ENCODE assay signal across 8 cellular contexts in the genomic region with DNA sequence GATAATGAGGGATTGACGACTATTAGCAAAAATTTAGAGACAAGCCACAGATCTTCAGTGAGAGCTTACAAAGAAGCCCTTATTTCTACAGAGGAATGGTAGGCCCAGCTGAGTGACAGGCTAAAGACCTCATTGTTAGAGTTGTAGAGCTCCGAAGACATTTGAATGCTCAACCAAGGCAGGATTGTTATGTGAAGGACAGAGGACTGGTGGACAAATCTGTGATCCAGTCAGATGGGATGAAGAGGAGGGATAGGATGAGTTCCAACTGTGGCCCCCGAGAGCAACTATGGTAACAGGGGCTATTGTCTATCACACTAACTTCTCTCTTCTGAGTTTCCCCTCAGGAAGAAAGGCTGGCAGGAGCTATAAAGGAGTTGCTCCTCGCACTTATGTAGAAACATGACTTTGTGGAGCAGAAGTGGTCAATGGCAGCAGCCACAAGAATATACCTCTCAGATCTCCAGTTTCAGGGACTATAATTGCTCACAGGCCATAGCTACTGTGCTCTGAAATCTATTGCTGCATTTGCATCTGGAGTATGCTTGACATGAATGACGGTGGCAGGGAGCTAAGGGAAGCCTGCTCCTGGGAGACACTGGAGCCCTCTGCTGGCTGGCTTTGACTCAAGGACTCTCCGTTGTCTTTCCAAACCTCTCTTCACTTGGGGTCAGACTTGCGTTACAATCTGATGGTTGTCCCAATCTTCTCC. TPM values are rescaled to one million over a fixed set of nuclear protein-coding genes. Genes with fewer than 3 reads are reported as not detected.
DNase-seq lines count a peak whose midpoint lies in the region; ATAC-seq and TF ChIP-seq lines count a peak whose summit lies in the region.

No MANE protein-coding gene starts in this region.

- H3K9ac ChIP-seq in mammary epithelial cell (ENCODE audit: insufficient read depth, low read length), result no peak overlapping the region

- peak; percentile 83 to 85 for TF ChIP-seq CTCF in Caco-2 (IDR thresholded peaks at IDR 0.05; ENCODE audit: insufficient read depth in 1 of 2, low read depth in 1 of 2, low read length in 1 of 2, severe bottlenecking in 1 of 2, unreplicated experiment in 1 of 2)
- peak; percentile 65 to 84 for TF ChIP-seq CTCF in mammary epithelial cell (conservative IDR thresholded peaks at IDR 0.05 in 1 of 2, IDR thresholded peaks at IDR 0.05 in 1 of 2; ENCODE audit: extremely low read depth in 1 of 2, insufficient read depth in 1 of 2, low read depth in 1 of 2, low read length in 2 of 2)
- TF ChIP-seq CTCF in thoracic aorta (IDR thresholded peaks at IDR 0.05), result peak; percentile 25

- no peaks in the 10 kb centered on the region for H3K4me1 ChIP-seq in Caco-2
- H3K4me1 ChIP-seq in mammary epithelial cell (ENCODE audit: insufficient read depth, low read length), result peaks cover 6% of the 10 kb centered on the region
- H3K4me1 ChIP-seq in thoracic aorta (ENCODE audit: control insufficient read depth in 1 of 2, low read depth in 2 of 2), result no peaks in the 10 kb centered on the region

- peak; percentile 75 to 77 for DNase-seq in Caco-2
- DNase-seq in HCEC 1CT, result peak; percentile 57
- DNase-seq in NCI-H82 (lab: John Stamatoyannopoulos, UW), result peak; percentile 95
- peak; percentile 34 for DNase-seq in mammary epithelial cell
- DNase-seq in kidney glomerular epithelial cell (lab: John Stamatoyannopoulos, UW), result peak; percentile 43
- no peak for DNase-seq in thoracic aorta (ENCODE audit: low spot score)
- DNase-seq in activated effector memory CD4-positive, alpha-beta T cell treated with anti-CD3 and anti-CD28 coated beads, Interleukin-2, amount 50 U/mL, for 16 hours, result no peak
- no peak for DNase-seq in posterior vena cava (ENCODE audit: low spot score)

- no peaks in the 10 kb centered on the region for H3K79me2 ChIP-seq in mammary epithelial cell (ENCODE audit: insufficient read depth, low read length)

- 46% methylated on average over 6 of the region's 7 CpGs for WGBS in mammary epithelial cell (ENCODE audit: low coverage, missing lambda C conversion rate)

- dilution Hi-C loops in mammary epithelial cell (cut with HindIII; ENCODE audit: low sequenced_read_pairs), result loop anchor here (5.0 kb wide), 1 partner anchor 91 kb away; no protein-coding TSS in a partner anchor

- intact Hi-C loops in Caco-2 (cut with micrococcal nuclease; ENCODE audit: unreplicated experiment), result loop anchor here (1.0 to 10.0 kb wide), 2 partner anchors 53 to 219 kb away; a partner anchor contains a TSS
- intact Hi-C loops in mammary epithelial cell (cut with micrococcal nuclease), result no loop called here
- intact Hi-C loops in posterior vena cava (cut with DNase I), result loop anchor here (10.0 kb wide), 1 partner anchor 253 kb away; no protein-coding TSS in a partner anchor

- no peaks in the 10 kb centered on the region for H3K27me3 ChIP-seq in Caco-2 (replicated peaks; ENCODE audit: control insufficient read depth, insufficient read depth, low read length)
- H3K27me3 ChIP-seq in mammary epithelial cell (ENCODE audit: insufficient read depth, low read length), result no peaks in the 10 kb centered on the region
- no peaks in the 10 kb centered on the region for H3K27me3 ChIP-seq in thoracic aorta (replicated peaks; ENCODE audit: insufficient read depth)

- H3K4me3 ChIP-seq in Caco-2 (ENCODE audit: low read depth, low read length), result no peak overlapping the region
- H3K4me3 ChIP-seq in mammary epithelial cell (replicated peaks in 1 of 3; ENCODE audit: insufficient read depth in 1 of 3, low read depth in 2 of 3, low read length in 3 of 3), result no peak overlapping the region
- no peak overlapping the region for H3K4me3 ChIP-seq in thoracic aorta

- POLR2A ChIA-PET in Caco-2 (lab: Charles Lee), result interaction anchor here (0.6 kb wide), 1 partner anchor 52 kb away, joined by 4 read pairs; no protein-coding TSS in a partner anchor

- no peak overlapping the region for H2AFZ ChIP-seq in mammary epithelial cell (ENCODE audit: low read depth, low read length)

- no peaks in the 10 kb centered on the region for H3K9me3 ChIP-seq in Caco-2
- no peaks in the 10 kb centered on the region for H3K9me3 ChIP-seq in mammary epithelial cell (replicated peaks; ENCODE audit: insufficient read depth, low read length)
- H3K9me3 ChIP-seq in thoracic aorta, result no peaks in the 10 kb centered on the region

- ATAC-seq in thoracic aorta (ENCODE audit: insufficient number of reproducible peaks, low FRiP score, low read depth), result no peak

- H4K20me1 ChIP-seq in mammary epithelial cell (ENCODE audit: insufficient read depth, low read length), result no peaks in the 10 kb centered on the region

- H3K4me1 Mint-ChIP-seq in Caco-2 (ENCODE audit: low read depth, unreplicated experiment), result peaks cover 13% of the 10 kb centered on the region

- BruUV-seq in Caco-2 (replicated peaks; lab: Mats Ljungman, UMichigan), result no TSS peak
- no TSS peak for BruUV-seq in mammary epithelial cell (replicated peaks; lab: Mats Ljungman, UMichigan)

- H3K4me2 ChIP-seq in mammary epithelial cell (ENCODE audit: insufficient read depth, low read depth, low read length), result no peak overlapping the region

- no peaks in the 10 kb centered on the region for H3K9me3 Mint-ChIP-seq in Caco-2 (ENCODE audit: unreplicated experiment)

- H3K27ac Mint-ChIP-seq in Caco-2 (ENCODE audit: unreplicated experiment), result no peak overlapping the region

- H3K4me3 Mint-ChIP-seq in Caco-2 (ENCODE audit: unreplicated experiment), result no peak overlapping the region

- H3K27ac ChIP-seq in mammary epithelial cell (ENCODE audit: insufficient read depth, low read depth, low read length) (no peak overlapping the region), thoracic aorta (no peak overlapping the region)

- no peaks in the 10 kb centered on the region for H3K36me3 Mint-ChIP-seq in Caco-2 (ENCODE audit: insufficient read depth, unreplicated experiment)

- CTCF ChIA-PET in Caco-2 (lab: Charles Lee), result interaction anchor here (0.6 to 1.7 kb wide), 13 partner anchors 9 to 629 kb away, joined by 3 to 11 read pairs (median 3); a partner anchor contains a TSS
- CTCF ChIA-PET in mammary epithelial cell (lab: Charles Lee; ENCODE audit: low non-redundant PET), result interaction anchor here (0.7 kb wide), 1 partner anchor 255 kb away, joined by 3 read pairs; no protein-coding TSS in a partner anchor

- H3K36me3 ChIP-seq in Caco-2 (ENCODE audit: control insufficient read depth, insufficient read depth, low read length) (no peaks in the 10 kb centered on the region), mammary epithelial cell (ENCODE audit: insufficient read depth, low read length) (no peaks in the 10 kb centered on the region), thoracic aorta (no peaks in the 10 kb centered on the region)

- in situ Hi-C loops in mammary epithelial cell (cut with MboI; ENCODE audit: low sequenced_read_pairs in 2 of 2), result loop anchor here in 1 of 2 donors (5.0 kb wide), 1 partner anchor 256 kb away; no protein-coding TSS in a partner anchor

- no peaks in the 10 kb centered on the region for H3K27me3 Mint-ChIP-seq in Caco-2 (ENCODE audit: insufficient read depth, unreplicated experiment)

RNA-seq across cellular contexts. Expression of a gene that starts 50.3 kb away (rescaled TPM):
- 71.1 and 75.4 TPM in 2 replicates for total RNA-seq in Caco-2 (2022)
- 1 to 10 TPM; 1.7 to 2.0 TPM for total RNA-seq in mammary epithelial cell
- 1.2 TPM for polyA plus RNA-seq in mammary epithelial cell
- polyA minus RNA-seq in mammary epithelial cell, result 2.7 TPM
- total RNA-seq in thoracic aorta, result 10 to 100 TPM; 12.7 to 20.0 TPM
- total RNA-seq in posterior vena cava, result 1 to 10 TPM; 1.0 to 3.3 TPM

Comparison
In these comparisons a context has a peak if more than half of its experiments do, and no peak if none do; other contexts are left out.
1. DNase-seq: peak in Caco-2 (2 of 2), HCEC 1CT (single experiment), NCI-H82 (single experiment), mammary epithelial cell (single experiment) and kidney glomerular epithelial cell (single experiment); none in thoracic aorta (single experiment), activated effector memory CD4-positive, alpha-beta T cell treated with anti-CD3 and anti-CD28 coated beads, Interleukin-2, amount 50 U/mL, for 16 hours (single experiment) and posterior vena cava (single experiment).
2. CTCF ChIP-seq: peak in every context shown above with its lines; median percentile 84 in Caco-2; 74 in mammary epithelial cell; 25 in thoracic aorta.